Comparison of ENCODE assay signal across 13 cellular contexts in genomic region chr22:45469573-45470383, GRCh38. TPM values are rescaled to one million over a fixed set of nuclear protein-coding genes. Genes with fewer than 3 reads are reported as not detected.
DNase-seq lines count a peak whose midpoint lies in the region; ATAC-seq and TF ChIP-seq lines count a peak whose summit lies in the region.
"Had no signal": no experiment of that assay in that cellular context is flagged by ENCODE, and none has a peak within 500 bp of the region (broad histone marks: within the 10 kb centered on the region; RNA-seq: fewer than 3 reads in every experiment).

No MANE protein-coding gene starts in this region.

- H3K36me3 Mint-ChIP-seq in GM23338 (ENCODE audit: low read depth) (peaks cover 9% of the 10 kb centered on the region; the same call in 2 of the 3 replicates), T-helper 17 cell (ENCODE audit: low read depth) (no peaks in the 10 kb centered on the region)
- no peaks in the 10 kb centered on the region for H3K36me3 Mint-ChIP-seq in activated T-helper 1 cell treated with anti-CD3 and anti-CD28 coated beads, Interleukin-12 subunit alpha, Interleukin-12 subunit beta, Interleukin-2, Interleukin-4 antibody, amounts not matched to agents 30 ng/mL and 10 ng/mL and 1 ng/mL, durations not matched to agents 14 hours and 24 hours and 36 hours (ENCODE audit: low read depth)
- H3K36me3 Mint-ChIP-seq: activated CD8-positive, alpha-beta memory T cell treated with anti-CD3 and anti-CD28 coated beads, Interleukin-2, amount 10 ng/mL, durations not matched to agents 7 days and 5 days had no signal

- TF ChIP-seq CTCF in GM23338 (conservative IDR thresholded peaks at IDR 0.05; ENCODE audit: low read depth in 2 of 2) (no peak), fibroblast of mammary gland (conservative IDR thresholded peaks at IDR 0.05; ENCODE audit: control insufficient read depth, insufficient read depth, low read depth, low read length) (no peak)

- H3K27ac Mint-ChIP-seq in GM23338 (no peak overlapping the region), T-helper 17 cell (no peak overlapping the region)
- H3K27ac Mint-ChIP-seq in activated T-helper 1 cell treated with anti-CD3 and anti-CD28 coated beads, Interleukin-12 subunit alpha, Interleukin-12 subunit beta, Interleukin-2, Interleukin-4 antibody, amounts not matched to agents 30 ng/mL and 10 ng/mL and 1 ng/mL, durations not matched to agents 14 hours and 24 hours and 36 hours: no peak overlapping the region
- H3K27ac Mint-ChIP-seq: activated CD8-positive, alpha-beta memory T cell treated with anti-CD3 and anti-CD28 coated beads, Interleukin-2, amount 10 ng/mL, durations not matched to agents 7 days and 5 days had no signal

- H3K9me3 ChIP-seq in NT2/D1 (ENCODE audit: insufficient read depth, low read length): peaks cover 5% of the 10 kb centered on the region; the same call in 1 of the 2 replicates
- no peaks in the 10 kb centered on the region for H3K9me3 ChIP-seq in T-helper 17 cell (ENCODE audit: control insufficient read depth, low read length, poor library complexity, severe bottlenecking)
- H3K9me3 ChIP-seq: SJCRH30 had no signal

- no peaks in the 10 kb centered on the region for H3K79me2 ChIP-seq in GM23338 (replicated peaks; ENCODE audit: insufficient read depth)

- H3K27me3 Mint-ChIP-seq in GM23338 (ENCODE audit: insufficient read depth, low read depth, poor library complexity) (peaks cover 7% of the 10 kb centered on the region), T-helper 17 cell (peaks cover 11% of the 10 kb centered on the region)
- peaks cover 9% of the 10 kb centered on the region for H3K27me3 Mint-ChIP-seq in activated T-helper 1 cell treated with anti-CD3 and anti-CD28 coated beads, Interleukin-12 subunit alpha, Interleukin-12 subunit beta, Interleukin-2, Interleukin-4 antibody, amounts not matched to agents 30 ng/mL and 10 ng/mL and 1 ng/mL, durations not matched to agents 14 hours and 24 hours and 36 hours (ENCODE audit: insufficient read depth)

- peak overlapping the region; percentile 22; the same call in 1 of the 2 replicates for H3K4me2 ChIP-seq in GM23338

- ATAC-seq in GM23338: no peak
- peak; percentile 15 for ATAC-seq in sciatic nerve
- no peak for ATAC-seq in HG03442 (IDR thresholded peaks at IDR 0.05; ENCODE audit: unreplicated experiment)
- no peak for ATAC-seq in T-helper 17 cell
- ATAC-seq: activated CD8-positive, alpha-beta memory T cell treated with anti-CD3 and anti-CD28 coated beads, Interleukin-2, amount 10 ng/mL, durations not matched to agents 7 days and 5 days; K562 had no signal

- H3K36me3 ChIP-seq in GM23338 (ENCODE audit: insufficient read depth) (no peaks in the 10 kb centered on the region), NT2/D1 (ENCODE audit: insufficient read depth, insufficient read length, low read length) (no peaks in the 10 kb centered on the region)
- H3K36me3 ChIP-seq: SJCRH30 had no signal

- peaks cover 16% of the 10 kb centered on the region for H3K9me3 Mint-ChIP-seq in GM23338
- peaks cover 3% of the 10 kb centered on the region for H3K9me3 Mint-ChIP-seq in activated T-helper 1 cell treated with anti-CD3 and anti-CD28 coated beads, Interleukin-12 subunit alpha, Interleukin-12 subunit beta, Interleukin-2, Interleukin-4 antibody, amounts not matched to agents 30 ng/mL and 10 ng/mL and 1 ng/mL, durations not matched to agents 14 hours and 24 hours and 36 hours

- H3K4me1 Mint-ChIP-seq in GM23338: peaks cover 21% of the 10 kb centered on the region
- no peaks in the 10 kb centered on the region for H3K4me1 Mint-ChIP-seq in activated T-helper 1 cell treated with anti-CD3 and anti-CD28 coated beads, Interleukin-12 subunit alpha, Interleukin-12 subunit beta, Interleukin-2, Interleukin-4 antibody, amounts not matched to agents 30 ng/mL and 10 ng/mL and 1 ng/mL, durations not matched to agents 14 hours and 24 hours and 36 hours (ENCODE audit: low read depth)
- peaks cover 3% of the 10 kb centered on the region for H3K4me1 Mint-ChIP-seq in T-helper 17 cell
- H3K4me1 Mint-ChIP-seq: activated CD8-positive, alpha-beta memory T cell treated with anti-CD3 and anti-CD28 coated beads, Interleukin-2, amount 10 ng/mL, durations not matched to agents 7 days and 5 days had no signal

- H4K20me1 ChIP-seq in GM23338 (replicated peaks; ENCODE audit: insufficient read depth): no peaks in the 10 kb centered on the region

- DNase-seq in GM23338 (ENCODE audit: low spot score): no peak
- no peak for DNase-seq in NT2/D1 (ENCODE audit: low read depth, low spot score)
- DNase-seq in fibroblast of mammary gland (ENCODE audit: low read depth): peak; percentile 87
- DNase-seq in sciatic nerve (ENCODE audit: low spot score): peak; percentile 32
- DNase-seq in activated T-helper 1 cell treated with anti-CD3 and anti-CD28 coated beads, Interleukin-12 subunit alpha, Interleukin-12 subunit beta, Interleukin-2, Interleukin-4 antibody, amounts not matched to agents 30 ng/mL and 10 ng/mL and 1 ng/mL, durations not matched to agents 14 hours and 24 hours and 36 hours (ENCODE audit: low spot score): no peak
- no peak for DNase-seq in T-helper 17 cell
- DNase-seq in NCI-H187 (lab: John Stamatoyannopoulos, UW): no peak
- DNase-seq: activated CD8-positive, alpha-beta memory T cell treated with anti-CD3 and anti-CD28 coated beads, Interleukin-2, amount 10 ng/mL, durations not matched to agents 7 days and 5 days; DND-41; SJCRH30 had no signal

- H3K4me3 ChIP-seq in GM23338 (no peak overlapping the region), NT2/D1 (ENCODE audit: insufficient read length, low read depth) (no peak overlapping the region), fibroblast of mammary gland (ENCODE audit: control insufficient read depth, low read depth, low read length) (no peak overlapping the region)
- H3K4me3 ChIP-seq: K562, SJCRH30 had no signal

- no peaks in the 10 kb centered on the region for H3F3A ChIP-seq in GM23338 (replicated peaks; ENCODE audit: low read depth)

- H3K27ac ChIP-seq in GM23338 (ENCODE audit: low read depth): no peak overlapping the region
- H3K27ac ChIP-seq: SJCRH30 had no signal

- intact Hi-C loops in sciatic nerve (cut with DNase I): no loop called here
- intact Hi-C loops in activated T-helper 1 cell treated with anti-CD3 and anti-CD28 coated beads, Interleukin-12 subunit alpha, Interleukin-12 subunit beta, Interleukin-2, Interleukin-4 antibody, amounts not matched to agents 30 ng/mL and 10 ng/mL and 1 ng/mL, durations not matched to agents 14 hours and 24 hours and 36 hours (cut with micrococcal nuclease): no loop called here

- H3K9me2 ChIP-seq in GM23338 (ENCODE audit: insufficient read depth): no peaks in the 10 kb centered on the region

- no peaks in the 10 kb centered on the region for H3K27me3 ChIP-seq in GM23338 (ENCODE audit: insufficient read depth)
- H3K27me3 ChIP-seq in NT2/D1 (ENCODE audit: insufficient read depth, insufficient read length): no peaks in the 10 kb centered on the region
- H3K27me3 ChIP-seq: SJCRH30 had no signal

- H3K4me3 Mint-ChIP-seq in GM23338: no peak overlapping the region
- no peak overlapping the region for H3K4me3 Mint-ChIP-seq in activated T-helper 1 cell treated with anti-CD3 and anti-CD28 coated beads, Interleukin-12 subunit alpha, Interleukin-12 subunit beta, Interleukin-2, Interleukin-4 antibody, amounts not matched to agents 30 ng/mL and 10 ng/mL and 1 ng/mL, durations not matched to agents 14 hours and 24 hours and 36 hours
- no peak overlapping the region for H3K4me3 Mint-ChIP-seq in T-helper 17 cell
- H3K4me3 Mint-ChIP-seq: activated CD8-positive, alpha-beta memory T cell treated with anti-CD3 and anti-CD28 coated beads, Interleukin-2, amount 10 ng/mL, durations not matched to agents 7 days and 5 days had no signal

- H3K4me1 ChIP-seq in GM23338 (ENCODE audit: insufficient read depth) (peaks cover 24% of the 10 kb centered on the region), NT2/D1 (ENCODE audit: insufficient read depth, insufficient read length) (peaks cover 2% of the 10 kb centered on the region)

- peak overlapping the region; percentile 94 for H2AFZ ChIP-seq in GM23338

- peak overlapping the region; percentile 17 for H3K9ac ChIP-seq in NT2/D1 (ENCODE audit: insufficient read length, low read depth)

TF ChIP-seq in GM23338, 12 proteins besides CTCF, POLR2A, EP300 and RAD21 (continues in another document):
- TF ChIP-seq JUNB (IDR thresholded peaks at IDR 0.05; ENCODE audit: unreplicated experiment): no peak

RNA-seq across cellular contexts. Expression of gene FBLN1, which starts 32.9 kb away (rescaled TPM):
- total RNA-seq in GM23338 (2014; rRNA removed; shearing (Covaris generic)): 134 and 137 TPM in 2 replicates
- 88.4 and 90.1 TPM in 2 replicates for polyA plus RNA-seq in GM23338 (2016; fragmentation: Nextera tagmentation; extraction: Ambion mirVana)
- 624 TPM for total RNA-seq in sciatic nerve
- total RNA-seq in activated T-helper 1 cell treated with anti-CD3 and anti-CD28 coated beads, Interleukin-12 subunit alpha, Interleukin-12 subunit beta, Interleukin-2, Interleukin-4 antibody, amounts not matched to agents 30 ng/mL and 10 ng/mL and 1 ng/mL, durations not matched to agents 14 hours and 24 hours and 36 hours: not detected in 2 replicates
- total RNA-seq in T-helper 17 cell: under 1 TPM; 0.34 to 0.90 TPM
- polyA plus RNA-seq: K562 had no signal

RNA-seq across cellular contexts. Expression of gene RIBC2, which starts 56.3 kb away (rescaled TPM):
- 2.2 TPM in 2 replicates for total RNA-seq in GM23338 (2014; rRNA removed; shearing (Covaris generic))
- polyA plus RNA-seq in GM23338 (2016; fragmentation: Nextera tagmentation; extraction: Ambion mirVana): 1.8 and 2.8 TPM in 2 replicates
- 0.22 TPM for total RNA-seq in sciatic nerve
- total RNA-seq in activated T-helper 1 cell treated with anti-CD3 and anti-CD28 coated beads, Interleukin-12 subunit alpha, Interleukin-12 subunit beta, Interleukin-2, Interleukin-4 antibody, amounts not matched to agents 30 ng/mL and 10 ng/mL and 1 ng/mL, durations not matched to agents 14 hours and 24 hours and 36 hours: 10.6 and 12.6 TPM in 2 replicates
- 1 to 10 TPM; 1.6 to 2.4 TPM for total RNA-seq in T-helper 17 cell
- total RNA-seq: K562, SJCRH30 had no signal
- polyA plus RNA-seq: K562 had no signal

RNA-seq across cellular contexts. Expression of gene SMC1B, which starts 56.4 kb away (rescaled TPM):
- total RNA-seq in GM23338 (2014; rRNA removed; shearing (Covaris generic)): not detected in 2 replicates
- polyA plus RNA-seq in GM23338 (2016; fragmentation: Nextera tagmentation; extraction: Ambion mirVana): 0.10 and 0.16 TPM in 2 replicates
- total RNA-seq in sciatic nerve: not detected
- total RNA-seq in activated T-helper 1 cell treated with anti-CD3 and anti-CD28 coated beads, Interleukin-12 subunit alpha, Interleukin-12 subunit beta, Interleukin-2, Interleukin-4 antibody, amounts not matched to agents 30 ng/mL and 10 ng/mL and 1 ng/mL, durations not matched to agents 14 hours and 24 hours and 36 hours: 0.44 and 0.83 TPM in 2 replicates
- total RNA-seq in T-helper 17 cell: under 1 TPM in 1 of 2 donors, not detected in 1; 0.17 TPM
- total RNA-seq: cerebellum, K562, SJCRH30 had no signal

Comparison
In these comparisons a context has a peak if more than half of its experiments do, and no peak if none do; other contexts are left out.
1. DNase-seq: peak in fibroblast of mammary gland (single experiment) and sciatic nerve (single experiment); none in GM23338 (single experiment), NT2/D1 (single experiment), activated T-helper 1 cell treated with anti-CD3 and anti-CD28 coated beads, Interleukin-12 subunit alpha, Interleukin-12 subunit beta, Interleukin-2, Interleukin-4 antibody, amounts not matched to agents 30 ng/mL and 10 ng/mL and 1 ng/mL, durations not matched to agents 14 hours and 24 hours and 36 hours (single experiment), T-helper 17 cell (0 of 3) and NCI-H187 (0 of 2).
2. RNA of gene FBLN1, which starts 32.9 kb away (total RNA-seq): 624 TPM in sciatic nerve (single experiment) and 134 to 137 TPM in GM23338; 0.34 to 0.90 TPM in T-helper 17 cell and not detected in activated T-helper 1 cell treated with anti-CD3 and anti-CD28 coated beads, Interleukin-12 subunit alpha, Interleukin-12 subunit beta, Interleukin-2, Interleukin-4 antibody, amounts not matched to agents 30 ng/mL and 10 ng/mL and 1 ng/mL, durations not matched to agents 14 hours and 24 hours and 36 hours; every median in the first group is over 10 times any median in the second.